Comparison of ENCODE assay signal across 1 cellular context in the genomic region with DNA sequence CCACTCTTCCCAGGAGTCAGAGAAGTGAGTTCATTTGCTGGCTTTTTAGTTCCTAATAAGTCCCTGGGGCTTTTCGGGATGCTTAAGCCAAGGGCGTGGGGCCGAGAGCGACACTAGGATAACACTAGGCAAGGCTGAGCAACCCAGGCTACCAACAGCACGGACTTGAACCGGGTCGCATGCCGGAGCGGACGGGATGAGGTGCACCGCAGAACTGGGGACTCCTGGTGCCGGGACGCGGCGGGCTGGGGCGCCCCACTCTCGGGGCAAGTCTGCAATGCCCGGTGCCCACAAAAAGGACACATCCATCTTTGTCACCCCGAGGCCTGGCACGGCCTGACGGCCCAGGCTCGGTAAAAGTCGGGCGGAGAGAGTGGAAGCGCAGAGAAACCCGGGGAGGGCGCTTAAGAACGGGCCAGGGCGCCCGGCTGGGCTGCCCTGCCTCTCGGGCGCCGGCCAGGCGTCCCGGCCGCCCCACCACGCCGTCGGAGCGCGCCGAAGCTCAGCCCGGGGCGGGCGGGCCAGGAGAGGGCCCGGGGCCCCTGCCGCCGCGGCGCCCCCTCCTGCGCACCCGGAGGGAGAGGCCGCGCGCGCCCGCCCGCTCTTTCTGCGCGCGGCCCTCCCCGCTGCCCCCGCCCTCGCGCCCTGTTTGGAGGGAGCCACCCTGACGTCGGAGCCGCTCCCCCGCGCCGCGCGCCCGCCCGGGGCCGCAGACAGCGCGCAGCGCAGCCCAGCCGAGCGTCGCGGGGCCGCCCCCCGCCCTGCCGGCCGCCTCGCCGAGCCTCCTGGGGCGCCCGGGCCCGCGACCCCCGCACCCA.
A peak's percentile ranks its signal among the peaks of the same experiment; 100 is the strongest.
TF ChIP-seq lines count a peak whose summit lies in the region.

A gene with protein sequence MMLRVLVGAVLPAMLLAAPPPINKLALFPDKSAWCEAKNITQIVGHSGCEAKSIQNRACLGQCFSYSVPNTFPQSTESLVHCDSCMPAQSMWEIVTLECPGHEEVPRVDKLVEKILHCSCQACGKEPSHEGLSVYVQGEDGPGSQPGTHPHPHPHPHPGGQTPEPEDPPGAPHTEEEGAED (plus strand): TSS at position 710 of the 818 bp plus-strand sequence. CDS start 10,720 bp downstream, outside the sequence.

TF ChIP-seq in K562, 482 proteins besides CTCF, POLR2A, EP300 and RAD21:
- TF ChIP-seq, protein P1, sequence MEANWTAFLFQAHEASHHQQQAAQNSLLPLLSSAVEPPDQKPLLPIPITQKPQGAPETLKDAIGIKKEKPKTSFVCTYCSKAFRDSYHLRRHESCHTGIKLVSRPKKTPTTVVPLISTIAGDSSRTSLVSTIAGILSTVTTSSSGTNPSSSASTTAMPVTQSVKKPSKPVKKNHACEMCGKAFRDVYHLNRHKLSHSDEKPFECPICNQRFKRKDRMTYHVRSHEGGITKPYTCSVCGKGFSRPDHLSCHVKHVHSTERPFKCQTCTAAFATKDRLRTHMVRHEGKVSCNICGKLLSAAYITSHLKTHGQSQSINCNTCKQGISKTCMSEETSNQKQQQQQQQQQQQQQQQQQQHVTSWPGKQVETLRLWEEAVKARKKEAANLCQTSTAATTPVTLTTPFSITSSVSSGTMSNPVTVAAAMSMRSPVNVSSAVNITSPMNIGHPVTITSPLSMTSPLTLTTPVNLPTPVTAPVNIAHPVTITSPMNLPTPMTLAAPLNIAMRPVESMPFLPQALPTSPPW (CRISPR knock-in tag; IDR thresholded peaks at IDR 0.05) = peak; percentile 58
- TF ChIP-seq RB1 (IDR thresholded peaks at IDR 0.05; ENCODE audit: low read depth) = peak; percentile 50
- TF ChIP-seq KDM4B (IDR thresholded peaks at IDR 0.05; ENCODE audit: borderline replicate concordance in 2 of 2, low read depth in 1 of 2) = no peak
- TF ChIP-seq, protein P2, sequence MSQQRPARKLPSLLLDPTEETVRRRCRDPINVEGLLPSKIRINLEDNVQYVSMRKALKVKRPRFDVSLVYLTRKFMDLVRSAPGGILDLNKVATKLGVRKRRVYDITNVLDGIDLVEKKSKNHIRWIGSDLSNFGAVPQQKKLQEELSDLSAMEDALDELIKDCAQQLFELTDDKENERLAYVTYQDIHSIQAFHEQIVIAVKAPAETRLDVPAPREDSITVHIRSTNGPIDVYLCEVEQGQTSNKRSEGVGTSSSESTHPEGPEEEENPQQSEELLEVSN (IDR thresholded peaks at IDR 0.05; ENCODE audit: borderline replicate concordance in 1 of 2, extremely low read depth in 1 of 2, insufficient read depth in 1 of 2, insufficient read length in 1 of 2, low read depth in 1 of 2, low read length in 1 of 2, poor library complexity in 1 of 2, severe bottlenecking in 1 of 2) = peak in 1 of 2 experiments; percentile 86
- peak; percentile 43 for TF ChIP-seq CXXC5 (CRISPR knock-in tag; IDR thresholded peaks at IDR 0.05)
- peak; percentile 20; the same call in 1 of the 2 replicates for TF ChIP-seq CREM (IDR thresholded peaks at IDR 0.05; ENCODE audit: low read depth)
